Comparison of ENCODE assay signal across 8 cellular contexts in genomic region chr13:32969516-32969941, GRCh38. TPM values are rescaled to one million over a fixed set of nuclear protein-coding genes. Genes with fewer than 3 reads are reported as not detected.
DNase-seq lines count a peak whose midpoint lies in the region; ATAC-seq lines count a peak whose summit lies in the region.

No MANE protein-coding gene starts in this region.

- peak; percentile 87 for ATAC-seq in GM19324 (IDR thresholded peaks at IDR 0.05; ENCODE audit: low FRiP score, unreplicated experiment)

- peak overlapping the region; percentile 61 for H3K27ac ChIP-seq in temporal lobe (ENCODE audit: low read depth, low read length)

- DNase-seq in HS-5 (ENCODE audit: low read depth) (peak; percentile 2), glomerular endothelial cell (ENCODE audit: extremely low read depth, low read depth, low spot score) (peak; percentile 33), NCI-H774 (lab: John Stamatoyannopoulos, UW) (no peak), putamen (ENCODE audit: low spot score) (no peak), SK-N-DZ (ENCODE audit: low spot score) (no peak), RPMI8226 (no peak)

RNA-seq across cellular contexts. Expression of gene KL, which starts 46.7 kb away (rescaled TPM):
- total RNA-seq in glomerular endothelial cell = 0.15 and 0.41 TPM in 2 replicates
- total RNA-seq in temporal lobe = 0.49 TPM
- polyA plus RNA-seq in SK-N-DZ (2014; cell fraction: cytosol; rRNA removed) = 0.05 TPM in 1 of 2 replicates, not detected in the other
- not detected in 2 replicates for polyA plus RNA-seq in SK-N-DZ (2014; cell fraction: nucleus; rRNA removed)

Comparison
In these comparisons a context has a peak if more than half of its experiments do, and no peak if none do; other contexts are left out.
1. DNase-seq: peak in HS-5 (single experiment) and glomerular endothelial cell (single experiment); none in NCI-H774 (single experiment), putamen (single experiment), SK-N-DZ (single experiment) and RPMI8226 (single experiment).